In genomic region chr12:49842519-49843352, GRCh38 we compare ENCODE assay signal across 8 cellular contexts. TPM values are rescaled to one million over a fixed set of nuclear protein-coding genes. Genes with fewer than 3 reads are reported as not detected.
DNase-seq lines count a peak whose midpoint lies in the region; ATAC-seq and TF ChIP-seq lines count a peak whose summit lies in the region.

TSS of gene BCDIN3D (minus strand) at chr12:49843106. CDS start at chr12:49843087, 19 bp downstream.

- H3K9me3 ChIP-seq in SJSA1 (replicated peaks) = no peaks in the 10 kb centered on the region
- H3K9me3 ChIP-seq in testis = no peaks in the 10 kb centered on the region

- 0% methylated on average over 40 to 55 of the region's 55 CpGs for WGBS in testis, 2 donors

- no peaks in the 10 kb centered on the region for H3K27me3 ChIP-seq in SJSA1 (replicated peaks)
- no peaks in the 10 kb centered on the region for H3K27me3 ChIP-seq in testis

- H3K4me1 ChIP-seq in SJSA1 (replicated peaks) (peaks cover 19% of the 10 kb centered on the region), testis (peaks cover 15% of the 10 kb centered on the region)

- peaks cover 4% of the 10 kb centered on the region for H3K27me3 Mint-ChIP-seq in activated naive CD4-positive, alpha-beta T cell treated with anti-CD3 and anti-CD28 coated beads, Interleukin-2, amount 10 ng/mL, durations not matched to agents 7 days and 5 days

- peak within 1 kb of the TSS; percentile 88 for H3K4me3 Mint-ChIP-seq in activated naive CD4-positive, alpha-beta T cell treated with anti-CD3 and anti-CD28 coated beads, Interleukin-2, amount 10 ng/mL, durations not matched to agents 7 days and 5 days

- peak within 1 kb of the TSS; percentile 50 for H3K27ac ChIP-seq in SJSA1
- peak within 1 kb of the TSS; percentile 64 to 81 for H3K27ac ChIP-seq in testis

- H3K9me3 Mint-ChIP-seq in activated naive CD4-positive, alpha-beta T cell treated with anti-CD3 and anti-CD28 coated beads, Interleukin-2, amount 10 ng/mL, durations not matched to agents 7 days and 5 days = peaks cover 6% of the 10 kb centered on the region

- TF ChIP-seq CTCF in HFF-Myc (IDR thresholded peaks at IDR 0.05; ENCODE audit: low read depth, low read length, missing control alignments) (no peak), omental fat pad (IDR thresholded peaks at IDR 0.05) (no peak), testis (IDR thresholded peaks at IDR 0.05) (no peak)

- CTCF ChIA-PET in activated naive CD4-positive, alpha-beta T cell treated with anti-CD3 and anti-CD28 coated beads, Interleukin-2, amount 10 ng/mL, durations not matched to agents 7 days and 5 days (lab: Charles Lee) = interaction anchor here (0.8 to 2.1 kb wide), 3 partner anchors 11 to 102 kb away, joined by 3 to 7 read pairs (median 7); partner anchors contain the start of gene TMBIM6

- H3K27ac Mint-ChIP-seq in activated naive CD4-positive, alpha-beta T cell treated with anti-CD3 and anti-CD28 coated beads, Interleukin-2, amount 10 ng/mL, durations not matched to agents 7 days and 5 days = peak within 1 kb of the TSS; percentile 89

- peak; percentile 12 for TF ChIP-seq POLR2A in testis (IDR thresholded peaks at IDR 0.05)

- H3K36me3 ChIP-seq in SJSA1 (peaks cover 10% of the 10 kb centered on the region), testis (ENCODE audit: low read depth, missing control alignments) (no peaks in the 10 kb centered on the region)

- ATAC-seq in omental fat pad (ENCODE audit: low FRiP score) = peak; percentile 97

- intact Hi-C loops in testis (cut with DNase I; ENCODE audit: low total_unique reads) = no loop called here

- H3K4me3 ChIP-seq in HFF-Myc (replicated peaks; ENCODE audit: low read depth, low read length) (peak within 1 kb of the TSS; percentile 90), SJSA1 (peak within 1 kb of the TSS; percentile 64), testis (peak within 1 kb of the TSS; percentile 51 to 93)

- peak; percentile 96 for DNase-seq in GM03348 (ENCODE audit: low spot score)
- DNase-seq in HFF-Myc (ENCODE audit: extremely low read depth, low read depth) = peak; percentile 80
- DNase-seq in MV-4-11 (lab: John Stamatoyannopoulos, UW) = peak; percentile 89
- peak; percentile 87 to 93 for DNase-seq in SJSA1 (ENCODE audit: low read depth in 1 of 2, low spot score in 2 of 2)
- DNase-seq in activated naive CD4-positive, alpha-beta T cell treated with anti-CD3 and anti-CD28 coated beads, Interleukin-2, amount 10 ng/mL, durations not matched to agents 7 days and 5 days = peak; percentile 95
- peak; percentile 84 for DNase-seq in germinal center (ENCODE audit: low spot score)
- DNase-seq in omental fat pad (ENCODE audit: low spot score) = peak; percentile 76
- DNase-seq in testis = peak; percentile 95

- peaks cover 49% of the 10 kb centered on the region for H3K4me1 Mint-ChIP-seq in activated naive CD4-positive, alpha-beta T cell treated with anti-CD3 and anti-CD28 coated beads, Interleukin-2, amount 10 ng/mL, durations not matched to agents 7 days and 5 days

- peaks cover 11% of the 10 kb centered on the region for H3K36me3 Mint-ChIP-seq in activated naive CD4-positive, alpha-beta T cell treated with anti-CD3 and anti-CD28 coated beads, Interleukin-2, amount 10 ng/mL, durations not matched to agents 7 days and 5 days

RNA-seq across cellular contexts. Expression of gene BCDIN3D, which starts in this region (rescaled TPM):
- total RNA-seq in SJSA1 (2014; rRNA removed; shearing (Covaris generic)) = 0.60 and 4.3 TPM in 2 replicates
- 1 to 10 TPM; 1.9 to 3.5 (median 2.8) TPM for total RNA-seq in omental fat pad
- 1 to 10 TPM; 5.1 to 5.8 TPM for total RNA-seq in testis
- 4.9 TPM for polyA plus RNA-seq in testis (ENCODE audit: insufficient read depth, low read depth, low replicate concordance)

Comparison
In these comparisons a context has a peak if more than half of its experiments do, and no peak if none do; other contexts are left out.
1. Peak in every context shown above with its lines: DNase-seq, ATAC-seq, H3K4me3 ChIP-seq and H3K27ac ChIP-seq.